In the genomic region with DNA sequence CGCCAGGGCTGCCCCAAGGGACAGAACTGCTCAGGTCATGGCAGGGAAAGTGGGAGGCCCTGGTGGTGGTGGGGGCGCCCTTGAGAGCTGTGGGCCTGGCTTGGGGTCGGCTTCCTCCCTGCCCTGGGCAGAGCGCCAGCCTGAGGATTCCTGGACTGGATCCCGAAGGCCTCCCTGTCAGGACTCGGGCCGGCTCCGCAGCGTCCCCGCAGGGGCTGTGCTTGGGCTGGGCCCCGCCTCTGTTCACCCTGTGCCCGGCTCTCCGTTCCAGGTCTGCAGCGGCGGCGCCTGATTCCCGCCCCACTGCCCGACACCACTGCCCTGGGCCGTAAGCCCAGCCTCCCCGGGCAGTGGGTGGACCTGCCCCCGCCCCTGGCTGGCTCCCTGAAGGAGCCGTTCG, we compare ENCODE assay signal across 22 cellular contexts. TPM values are rescaled to one million over a fixed set of nuclear protein-coding genes. Genes with fewer than 3 reads are reported as not detected.
DNase-seq lines count a peak whose midpoint lies in the region; ATAC-seq and TF ChIP-seq lines count a peak whose summit lies in the region.
"Had no signal": no experiment of that assay in that cellular context is flagged by ENCODE, and none has a peak within 500 bp of the region (broad histone marks: within the 10 kb centered on the region; RNA-seq: fewer than 3 reads in every experiment).

No MANE protein-coding gene starts in this region.

- H3K36me3 ChIP-seq in BLaER1 (peaks cover 49% of the 10 kb centered on the region), RWPE2 (ENCODE audit: low read depth) (no peaks in the 10 kb centered on the region), neuronal stem cell (replicated peaks in 1 of 2; ENCODE audit: control insufficient read depth in 2 of 2, insufficient read depth in 2 of 2, low read length in 2 of 2) (peaks cover 9 to 18% of the 10 kb centered on the region in 2 donors)
- H3K36me3 ChIP-seq in CD8-positive, alpha-beta memory T cell (ENCODE audit: insufficient read depth, low read length): no peaks in the 10 kb centered on the region

- H3K27ac Mint-ChIP-seq in CD8-positive, alpha-beta memory T cell: no peak overlapping the region
- H3K27ac Mint-ChIP-seq: IgD-negative memory B cell had no signal

- H2BK12ac ChIP-seq in neuronal stem cell (ENCODE audit: low read length): no peak overlapping the region

- no peak overlapping the region for H3K23ac ChIP-seq in neuronal stem cell (ENCODE audit: low read depth, low read length, poor library complexity)

- POLR2A ChIA-PET in CD8-positive, alpha-beta memory T cell (lab: Charles Lee): no interaction called here

- CTCF ChIA-PET in CD8-positive, alpha-beta memory T cell (lab: Charles Lee): no interaction called here

- H3K9ac ChIP-seq in BLaER1: 0 out of 2 replicates have a peak overlapping the region, but pooled peaks have one; percentile 24
- no peak overlapping the region for H3K9ac ChIP-seq in neuronal stem cell (ENCODE audit: low read depth, low read length, poor library complexity)
- H3K9ac ChIP-seq: SK-N-SH had no signal

- H3K4me1 Mint-ChIP-seq in CD8-positive, alpha-beta memory T cell: no peaks in the 10 kb centered on the region
- H3K4me1 Mint-ChIP-seq: IgD-negative memory B cell had no signal

- no CpG with 5 or more reads among the region's 23 CpGs for WGBS in neuronal stem cell (ENCODE audit: extremely low coverage in 2 of 2, insufficient read length in 2 of 2, insufficient replicate concordance in 1 of 2), 2 donors

- H3K18ac ChIP-seq in neuronal stem cell (ENCODE audit: low read length): peak overlapping the region; percentile 38

- H3K79me1 ChIP-seq in neuronal stem cell (ENCODE audit: low read depth, low read length): no peaks in the 10 kb centered on the region

- H3K14ac ChIP-seq in neuronal stem cell (ENCODE audit: low read length): no peak overlapping the region

- no peak overlapping the region for H3K4me3 Mint-ChIP-seq in CD8-positive, alpha-beta memory T cell
- H3K4me3 Mint-ChIP-seq: IgD-negative memory B cell had no signal

- H3K9me3 Mint-ChIP-seq in CD8-positive, alpha-beta memory T cell: no peaks in the 10 kb centered on the region

- H3K4me3 ChIP-seq in BLaER1 (no peak overlapping the region), RWPE2 (ENCODE audit: severe bottlenecking) (no peak overlapping the region), neuronal stem cell (ENCODE audit: low read length in 2 of 2) (no peak overlapping the region)
- H3K4me3 ChIP-seq in CD8-positive, alpha-beta memory T cell (ENCODE audit: low read length): no peak overlapping the region
- H3K4me3 ChIP-seq: A549 had no signal

- intact Hi-C loops in left ventricle myocardium superior (cut with micrococcal nuclease): no loop called here

- ATAC-seq in RWPE2 (ENCODE audit: low read depth) (0 out of 3 replicates have a peak, but pooled peaks have one; percentile 3), left ventricle myocardium superior (peak; percentile 86), HG03139 (IDR thresholded peaks at IDR 0.05; ENCODE audit: unreplicated experiment) (no peak), GM21526 (IDR thresholded peaks at IDR 0.05; ENCODE audit: low FRiP score, unreplicated experiment) (no peak)

- no peak overlapping the region for H2AFZ ChIP-seq in neuronal stem cell (ENCODE audit: low read length)

- H4K91ac ChIP-seq in neuronal stem cell (ENCODE audit: low read depth, low read length, poor library complexity): no peak overlapping the region

- H3K4me2 ChIP-seq in BLaER1 (peak overlapping the region; percentile 34), neuronal stem cell (ENCODE audit: insufficient read depth, low read length, poor library complexity, severe bottlenecking) (no peak overlapping the region)
- H3K4me2 ChIP-seq: A549, SK-N-SH had no signal

- no peak overlapping the region for H3K4ac ChIP-seq in neuronal stem cell (ENCODE audit: low read length)

- H3K27ac ChIP-seq in BLaER1 (0 out of 2 replicates have a peak overlapping the region, but pooled peaks have one; percentile 18), RWPE2 (ENCODE audit: poor library complexity, severe bottlenecking) (no peak overlapping the region), neuronal stem cell (replicated peaks; ENCODE audit: low read length) (no peak overlapping the region)
- no peak overlapping the region for H3K27ac ChIP-seq in CD8-positive, alpha-beta memory T cell (ENCODE audit: low read depth, low read length)
- H3K27ac ChIP-seq: A549, HL-60 had no signal

- H2AK5ac ChIP-seq in neuronal stem cell (ENCODE audit: low read depth, low read length): no peak overlapping the region

- H3K36me3 Mint-ChIP-seq in CD8-positive, alpha-beta memory T cell: no peaks in the 10 kb centered on the region
- H3K36me3 Mint-ChIP-seq: IgD-negative memory B cell had no signal

- H2BK120ac ChIP-seq in neuronal stem cell (ENCODE audit: low read depth, low read length): no peak overlapping the region

- H2BK5ac ChIP-seq in neuronal stem cell (ENCODE audit: low read length): no peak overlapping the region

- H3K9me3 ChIP-seq in BLaER1 (no peaks in the 10 kb centered on the region), RWPE2 (ENCODE audit: severe bottlenecking) (no peaks in the 10 kb centered on the region), neuronal stem cell (replicated peaks in 1 of 2; ENCODE audit: control insufficient read depth in 2 of 2, insufficient read depth in 1 of 2, low read depth in 1 of 2, low read length in 2 of 2) (no peaks in the 10 kb centered on the region)
- H3K9me3 ChIP-seq in CD8-positive, alpha-beta memory T cell (ENCODE audit: low read length): no peaks in the 10 kb centered on the region
- H3K9me3 ChIP-seq: A549, SK-N-SH had no signal

- no peak overlapping the region for H4K8ac ChIP-seq in neuronal stem cell (ENCODE audit: low read depth, low read length)

- H3K27me3 Mint-ChIP-seq in CD8-positive, alpha-beta memory T cell: peaks cover 0 to 6% of the 10 kb centered on the region in 2 donors
- H3K27me3 Mint-ChIP-seq: IgD-negative memory B cell had no signal

- peaks cover 23% of the 10 kb centered on the region for H4K20me1 ChIP-seq in BLaER1

- H3K4me1 ChIP-seq in BLaER1 (peaks cover 47% of the 10 kb centered on the region), RWPE2 (ENCODE audit: insufficient read depth, poor library complexity, severe bottlenecking) (peaks cover 9% of the 10 kb centered on the region), neuronal stem cell (ENCODE audit: control insufficient read depth in 2 of 2, insufficient read depth in 1 of 2, low read depth in 1 of 2, low read length in 2 of 2) (peaks cover 12 to 15% of the 10 kb centered on the region in 2 donors)
- no peaks in the 10 kb centered on the region for H3K4me1 ChIP-seq in CD8-positive, alpha-beta memory T cell (ENCODE audit: insufficient read depth, low read length)
- H3K4me1 ChIP-seq: A549 had no signal

- TF ChIP-seq CTCF in RWPE2 (IDR thresholded peaks at IDR 0.05; ENCODE audit: poor library complexity, severe bottlenecking): no peak

- H3K27me3 ChIP-seq in BLaER1 (no peaks in the 10 kb centered on the region), RWPE2 (ENCODE audit: insufficient read depth, poor library complexity, severe bottlenecking) (no peaks in the 10 kb centered on the region), neuronal stem cell (ENCODE audit: control insufficient read depth in 3 of 3, insufficient read depth in 3 of 3, low read depth in 1 of 3, low read length in 3 of 3) (no peaks in the 10 kb centered on the region)
- no peaks in the 10 kb centered on the region for H3K27me3 ChIP-seq in CD8-positive, alpha-beta memory T cell (ENCODE audit: insufficient read depth, low read length, poor library complexity, severe bottlenecking)

- H2BK15ac ChIP-seq in neuronal stem cell (ENCODE audit: low read length): no peak overlapping the region

- DNase-seq in RWPE2 (ENCODE audit: low spot score) (no peak), left ventricle myocardium superior (peak; percentile 76), neuronal stem cell (ENCODE audit: low spot score) (no peak)
- no peak for DNase-seq in CD8-positive, alpha-beta memory T cell
- DNase-seq: C1 segment of cervical spinal cord; DMS79; Kasumi-1; MM.1S; NCI-H1092 treated with DMSO at 0.1 percent for 48 hours; NCI-H146; NCI-H2029 treated with DMSO at 0.1 percent for 48 hours; NCI-H2171 treated with DMSO at 0.1 percent for 48 hours; NCI-H748 treated with DMSO at 0.1 percent for 48 hours; NK-92 treated with Interleukin-12 subunit alpha and Interleukin-12 subunit beta, amount 100 ng/mL, for 24 hours; SHP77 treated with DMSO at 0.1 percent for 48 hours; SK-N-SH had no signal

RNA-seq across cellular contexts. Expression of a gene that starts 39.9 kb away (rescaled TPM):
- total RNA-seq in left ventricle myocardium superior: 6.0 TPM
- 14.6 TPM for polyA plus RNA-seq in neuronal stem cell (2013, experiment 1 of 2)
- polyA plus RNA-seq in neuronal stem cell (2013, experiment 2 of 2): 14.0 TPM
- total RNA-seq in CD8-positive, alpha-beta memory T cell: under 1 TPM; 0.15 to 0.20 TPM
- polyA plus RNA-seq in CD8-positive, alpha-beta memory T cell: not detected
- polyA plus RNA-seq: IgD-negative memory B cell had no signal

Comparison
In these comparisons a context has a peak if more than half of its experiments do, and no peak if none do; other contexts are left out.
1. ATAC-seq: peak in RWPE2 (single experiment) and left ventricle myocardium superior (single experiment); none in HG03139 (single experiment) and GM21526 (single experiment).